In the genomic region with DNA sequence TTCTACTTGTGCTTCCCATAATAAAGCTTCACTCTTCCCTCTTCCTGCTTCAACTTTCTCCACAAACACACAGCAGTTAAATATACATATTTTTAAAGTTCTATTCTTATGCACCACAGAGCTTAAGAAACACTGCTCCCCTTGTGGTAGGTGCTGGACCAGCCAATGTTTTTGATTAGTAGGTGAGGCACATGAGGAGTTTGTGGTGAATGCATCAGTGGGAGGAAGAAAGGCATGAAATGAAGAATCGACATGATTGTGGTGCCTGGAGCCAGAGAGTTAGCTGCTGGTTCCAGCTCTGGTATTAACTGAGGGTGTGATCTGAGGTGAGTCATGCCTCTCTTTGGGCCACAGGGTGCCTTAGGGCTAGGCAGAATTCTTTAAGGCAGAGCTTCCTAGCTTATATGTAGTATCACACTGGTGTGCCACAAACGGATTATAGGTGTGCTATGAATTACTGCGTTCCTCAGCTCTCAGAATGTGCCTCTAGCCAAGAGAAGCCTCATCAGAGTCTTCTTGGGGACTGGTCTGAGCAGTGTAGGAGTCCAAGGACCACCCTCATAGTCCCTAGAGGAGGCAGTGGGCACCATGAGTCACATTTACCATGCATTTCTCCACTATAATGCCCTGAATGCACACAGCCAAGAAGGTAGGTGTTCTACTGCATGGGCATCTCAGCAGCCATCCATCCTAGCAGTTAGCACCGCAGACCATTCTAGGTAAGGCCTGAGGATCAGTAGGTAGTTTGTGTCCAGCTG, we compare ENCODE assay signal across 8 cellular contexts.
DNase-seq lines count a peak whose midpoint lies in the region; ATAC-seq and TF ChIP-seq lines count a peak whose summit lies in the region.

No MANE protein-coding gene starts in this region.

- no peak overlapping the region for H3K27ac ChIP-seq in thyroid gland

- TF ChIP-seq POLR2A in thyroid gland (IDR thresholded peaks at IDR 0.05), result no peak

- no peak for TF ChIP-seq EP300 in Ishikawa (IDR thresholded peaks at IDR 0.05; ENCODE audit: borderline replicate concordance)

- H3K4me1 ChIP-seq in thyroid gland, result no peaks in the 10 kb centered on the region

- intact Hi-C loops in thyroid gland (cut with DNase I), result no loop called here

- TF ChIP-seq CTCF in GM12872 (IDR thresholded peaks at IDR 0.05; ENCODE audit: insufficient read depth, low read depth, low read length) (peak; percentile 63), fibroblast of the aortic adventitia (IDR thresholded peaks at IDR 0.05; ENCODE audit: insufficient read depth, low read length) (peak; percentile 64), thyroid gland (IDR thresholded peaks at IDR 0.05) (peak in 3 of 6 experiments; percentile 3 to 21 (median 7))

- peak; percentile 13 to 65 for DNase-seq in activated CD4-positive, alpha-beta T cell treated with anti-CD3 and anti-CD28 coated beads, Interleukin-2, amount 50 U/mL, for 24 hours (ENCODE audit: low read depth in 1 of 2, low spot score in 1 of 2)
- DNase-seq in fibroblast of the aortic adventitia (ENCODE audit: low read depth) (peak; percentile 77), thyroid gland (no peak), NCI-H526 treated with DMSO at 0.1 percent for 48 hours (lab: John Stamatoyannopoulos, UW) (no peak)
- DNase-seq in stimulated activated CD8-positive, alpha-beta memory T cell treated with anti-CD3 and anti-CD28 coated beads, Interleukin-4, amount 100 ng/mL, for 24 hours (ENCODE audit: low read depth), result peak; percentile 16

- ATAC-seq in GM21737 (IDR thresholded peaks at IDR 0.05; ENCODE audit: unreplicated experiment), result peak; percentile 42

- TF ChIP-seq RAD21 in Ishikawa (IDR thresholded peaks at IDR 0.05; ENCODE audit: low read depth), result peak; percentile 42

- H3K36me3 ChIP-seq in thyroid gland, result no peaks in the 10 kb centered on the region

- 80 to 87% methylated on average over 3 of the region's 4 CpGs for WGBS in thyroid gland, 2 donors

- no peaks in the 10 kb centered on the region for H3K27me3 ChIP-seq in thyroid gland

- no peaks in the 10 kb centered on the region for H3K9me3 ChIP-seq in thyroid gland

- H3K4me3 ChIP-seq in fibroblast of the aortic adventitia (ENCODE audit: low read depth, low read length) (no peak overlapping the region), thyroid gland (replicated peaks in 1 of 3) (no peak overlapping the region)

TF ChIP-seq in Ishikawa, 13 proteins besides CTCF, POLR2A, EP300 and RAD21:
- TF ChIP-seq FOXM1 (IDR thresholded peaks at IDR 0.05; ENCODE audit: borderline replicate concordance, low read depth) (no peak), CREB1 (IDR thresholded peaks at IDR 0.05; ENCODE audit: low read depth) (no peak), TCF12 (IDR thresholded peaks at IDR 0.05; ENCODE audit: low read depth) (no peak), EGR1 (IDR thresholded peaks at IDR 0.05) (no peak), YY1 (IDR thresholded peaks at IDR 0.05; ENCODE audit: low read depth) (no peak), ZBTB7A (IDR thresholded peaks at IDR 0.05; ENCODE audit: low read depth) (no peak), TEAD4 (IDR thresholded peaks at IDR 0.05) (no peak), CEBPB (IDR thresholded peaks at IDR 0.05) (no peak), TAF1 (IDR thresholded peaks at IDR 0.05; ENCODE audit: low read depth) (no peak), NFIC (IDR thresholded peaks at IDR 0.05) (no peak)
- TF ChIP-seq, protein P1, sequence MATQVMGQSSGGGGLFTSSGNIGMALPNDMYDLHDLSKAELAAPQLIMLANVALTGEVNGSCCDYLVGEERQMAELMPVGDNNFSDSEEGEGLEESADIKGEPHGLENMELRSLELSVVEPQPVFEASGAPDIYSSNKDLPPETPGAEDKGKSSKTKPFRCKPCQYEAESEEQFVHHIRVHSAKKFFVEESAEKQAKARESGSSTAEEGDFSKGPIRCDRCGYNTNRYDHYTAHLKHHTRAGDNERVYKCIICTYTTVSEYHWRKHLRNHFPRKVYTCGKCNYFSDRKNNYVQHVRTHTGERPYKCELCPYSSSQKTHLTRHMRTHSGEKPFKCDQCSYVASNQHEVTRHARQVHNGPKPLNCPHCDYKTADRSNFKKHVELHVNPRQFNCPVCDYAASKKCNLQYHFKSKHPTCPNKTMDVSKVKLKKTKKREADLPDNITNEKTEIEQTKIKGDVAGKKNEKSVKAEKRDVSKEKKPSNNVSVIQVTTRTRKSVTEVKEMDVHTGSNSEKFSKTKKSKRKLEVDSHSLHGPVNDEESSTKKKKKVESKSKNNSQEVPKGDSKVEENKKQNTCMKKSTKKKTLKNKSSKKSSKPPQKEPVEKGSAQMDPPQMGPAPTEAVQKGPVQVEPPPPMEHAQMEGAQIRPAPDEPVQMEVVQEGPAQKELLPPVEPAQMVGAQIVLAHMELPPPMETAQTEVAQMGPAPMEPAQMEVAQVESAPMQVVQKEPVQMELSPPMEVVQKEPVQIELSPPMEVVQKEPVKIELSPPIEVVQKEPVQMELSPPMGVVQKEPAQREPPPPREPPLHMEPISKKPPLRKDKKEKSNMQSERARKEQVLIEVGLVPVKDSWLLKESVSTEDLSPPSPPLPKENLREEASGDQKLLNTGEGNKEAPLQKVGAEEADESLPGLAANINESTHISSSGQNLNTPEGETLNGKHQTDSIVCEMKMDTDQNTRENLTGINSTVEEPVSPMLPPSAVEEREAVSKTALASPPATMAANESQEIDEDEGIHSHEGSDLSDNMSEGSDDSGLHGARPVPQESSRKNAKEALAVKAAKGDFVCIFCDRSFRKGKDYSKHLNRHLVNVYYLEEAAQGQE (IDR thresholded peaks at IDR 0.05; ENCODE audit: low read depth), result no peak
- TF ChIP-seq, protein P2, sequence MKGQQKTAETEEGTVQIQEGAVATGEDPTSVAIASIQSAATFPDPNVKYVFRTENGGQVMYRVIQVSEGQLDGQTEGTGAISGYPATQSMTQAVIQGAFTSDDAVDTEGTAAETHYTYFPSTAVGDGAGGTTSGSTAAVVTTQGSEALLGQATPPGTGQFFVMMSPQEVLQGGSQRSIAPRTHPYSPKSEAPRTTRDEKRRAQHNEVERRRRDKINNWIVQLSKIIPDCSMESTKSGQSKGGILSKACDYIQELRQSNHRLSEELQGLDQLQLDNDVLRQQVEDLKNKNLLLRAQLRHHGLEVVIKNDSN (IDR thresholded peaks at IDR 0.05), result no peak
- TF ChIP-seq, protein P3, sequence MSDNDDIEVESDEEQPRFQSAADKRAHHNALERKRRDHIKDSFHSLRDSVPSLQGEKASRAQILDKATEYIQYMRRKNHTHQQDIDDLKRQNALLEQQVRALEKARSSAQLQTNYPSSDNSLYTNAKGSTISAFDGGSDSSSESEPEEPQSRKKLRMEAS (IDR thresholded peaks at IDR 0.05), result no peak

Comparison
In these comparisons a context has a peak if more than half of its experiments do, and no peak if none do; other contexts are left out.
1. DNase-seq: peak in activated CD4-positive, alpha-beta T cell treated with anti-CD3 and anti-CD28 coated beads, Interleukin-2, amount 50 U/mL, for 24 hours (2 of 2), fibroblast of the aortic adventitia (single experiment) and stimulated activated CD8-positive, alpha-beta memory T cell treated with anti-CD3 and anti-CD28 coated beads, Interleukin-4, amount 100 ng/mL, for 24 hours (single experiment); none in thyroid gland (0 of 2) and NCI-H526 treated with DMSO at 0.1 percent for 48 hours (single experiment).